22 cellular contexts compared by ENCODE assay signal in the genomic region with DNA sequence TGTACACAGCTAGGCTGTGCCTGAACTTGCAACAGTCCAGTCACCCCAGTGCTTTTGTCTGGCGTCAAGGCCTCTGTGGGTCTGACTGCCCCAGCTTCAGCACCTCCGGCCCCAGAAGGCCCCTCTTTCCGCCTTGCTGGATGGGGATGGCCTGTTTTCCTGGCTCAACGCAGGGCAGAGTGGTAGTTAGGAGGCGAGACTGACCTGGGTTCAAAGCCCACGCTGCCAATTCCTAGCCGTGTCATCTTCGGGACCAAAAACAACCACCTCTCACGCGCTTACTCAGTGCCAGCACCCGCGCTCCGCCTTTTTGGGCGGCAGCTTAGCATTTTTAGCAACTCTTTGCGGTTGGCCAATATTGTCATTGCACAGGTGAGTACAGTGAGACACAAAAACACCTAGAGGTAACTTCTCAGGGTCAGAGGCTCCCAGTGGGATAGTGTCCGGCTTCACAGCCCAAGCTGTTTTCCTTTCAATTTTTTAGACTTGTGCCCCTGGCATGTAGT. TPM values are rescaled to one million over a fixed set of nuclear protein-coding genes. Genes with fewer than 3 reads are reported as not detected.
DNase-seq lines count a peak whose midpoint lies in the region; ATAC-seq and TF ChIP-seq lines count a peak whose summit lies in the region.
"Had no signal": no experiment of that assay in that cellular context is flagged by ENCODE, and none has a peak within 500 bp of the region (broad histone marks: within the 10 kb centered on the region; RNA-seq: fewer than 3 reads in every experiment).

No MANE protein-coding gene starts in this region.

- H3K9me3 Mint-ChIP-seq in stimulated activated naive CD8-positive, alpha-beta T cell treated with anti-CD3 and anti-CD28 coated beads, Interleukin-15, amount 100 ng/mL, for 72 hours, result no peaks in the 10 kb centered on the region
- no peaks in the 10 kb centered on the region for H3K9me3 Mint-ChIP-seq in stimulated activated naive B cell treated with anti-CD40 and anti-IgM and Interleukin-4, amounts not matched to agents 10 μg/mL and 1 μg/mL and 100 μg/mL, for 72 hours

- H3K4me3 ChIP-seq in mammary epithelial cell (replicated peaks in 1 of 3; ENCODE audit: insufficient read depth in 1 of 3, low read depth in 2 of 3, low read length in 3 of 3), result no peak overlapping the region
- peak overlapping the region; percentile 19 for H3K4me3 ChIP-seq in trophoblast cell (ENCODE audit: low read depth, low read length)
- H3K4me3 ChIP-seq: GM23248, SJCRH30 had no signal

- TF ChIP-seq CTCF in mammary epithelial cell (conservative IDR thresholded peaks at IDR 0.05 in 1 of 2, IDR thresholded peaks at IDR 0.05 in 1 of 2; ENCODE audit: extremely low read depth in 1 of 2, insufficient read depth in 1 of 2, low read depth in 1 of 2, low read length in 2 of 2), result no peak

- H3K23ac ChIP-seq in trophoblast cell (ENCODE audit: low read length), result no peak overlapping the region

- no peak overlapping the region for H4K91ac ChIP-seq in trophoblast cell (ENCODE audit: low read depth, low read length)

- no peak overlapping the region for H2BK5ac ChIP-seq in trophoblast cell (ENCODE audit: low read depth, low read length, poor library complexity)

- no peak overlapping the region for H2BK12ac ChIP-seq in trophoblast cell (ENCODE audit: low read length)

- CTCF ChIA-PET in mammary epithelial cell (lab: Charles Lee; ENCODE audit: low non-redundant PET), result no interaction called here

- in situ Hi-C loops in mammary epithelial cell (cut with MboI; ENCODE audit: low sequenced_read_pairs in 2 of 2), result loop anchor here in 1 of 2 donors (25.0 kb wide), 1 partner anchor 337 kb away; a partner anchor contains a TSS

- H3K4me1 Mint-ChIP-seq in stimulated activated naive CD8-positive, alpha-beta T cell treated with anti-CD3 and anti-CD28 coated beads, Interleukin-15, amount 100 ng/mL, for 72 hours, result peaks cover 28% of the 10 kb centered on the region
- H3K4me1 Mint-ChIP-seq in stimulated activated naive B cell treated with anti-CD40 and anti-IgM and Interleukin-4, amounts not matched to agents 10 μg/mL and 1 μg/mL and 100 μg/mL, for 72 hours, result peaks cover 16 to 19% of the 10 kb centered on the region in 2 donors

- H3K36me3 Mint-ChIP-seq in stimulated activated naive B cell treated with anti-CD40 and anti-IgM and Interleukin-4, amounts not matched to agents 10 μg/mL and 1 μg/mL and 100 μg/mL, for 72 hours, result peaks cover 32 to 44% of the 10 kb centered on the region in 2 donors

- H3K18ac ChIP-seq in trophoblast cell (ENCODE audit: low read length), result no peak overlapping the region

- H3K79me2 ChIP-seq in mammary epithelial cell (ENCODE audit: insufficient read depth, low read length), result peaks cover 53% of the 10 kb centered on the region
- peaks cover 8% of the 10 kb centered on the region for H3K79me2 ChIP-seq in trophoblast cell (ENCODE audit: control insufficient read depth, insufficient read depth, low read length, poor library complexity)

- H3K27ac ChIP-seq in mammary epithelial cell (ENCODE audit: insufficient read depth, low read depth, low read length), result peak overlapping the region; percentile 18
- H3K27ac ChIP-seq in trophoblast cell (ENCODE audit: low read depth, low read length), result no peak overlapping the region
- H3K27ac ChIP-seq: C4-2B, GM23248, HL-60, SJCRH30 had no signal

- H3K4me1 ChIP-seq in mammary epithelial cell (ENCODE audit: insufficient read depth, low read length) (peaks cover 44% of the 10 kb centered on the region), trophoblast cell (ENCODE audit: control insufficient read depth in 1 of 2, insufficient read depth in 2 of 2, low read length in 2 of 2) (peaks cover 12 to 23% of the 10 kb centered on the region in 2 experiments)
- H3K4me1 ChIP-seq: SJCRH30 had no signal

- H2AK5ac ChIP-seq in trophoblast cell (ENCODE audit: low read length), result no peak overlapping the region

- no peak overlapping the region for H3K14ac ChIP-seq in trophoblast cell (ENCODE audit: low read length)

- no peak overlapping the region for H3K4ac ChIP-seq in trophoblast cell (ENCODE audit: low read depth, low read length)

- WGBS in mammary epithelial cell (ENCODE audit: low coverage, missing lambda C conversion rate), result 25% methylated on average over 15 of the region's 16 CpGs
- no CpG with 5 or more reads among the region's 16 CpGs for WGBS in trophoblast cell (ENCODE audit: extremely low coverage, insufficient coverage, insufficient read length)

- no peak overlapping the region for H4K8ac ChIP-seq in trophoblast cell (ENCODE audit: low read depth, low read length)

- H3K27me3 Mint-ChIP-seq in stimulated activated naive CD8-positive, alpha-beta T cell treated with anti-CD3 and anti-CD28 coated beads, Interleukin-15, amount 100 ng/mL, for 72 hours, result no peaks in the 10 kb centered on the region
- no peaks in the 10 kb centered on the region for H3K27me3 Mint-ChIP-seq in stimulated activated naive B cell treated with anti-CD40 and anti-IgM and Interleukin-4, amounts not matched to agents 10 μg/mL and 1 μg/mL and 100 μg/mL, for 72 hours

- no TSS peak for BruUV-seq in mammary epithelial cell (replicated peaks; lab: Mats Ljungman, UMichigan)

- H3K36me3 ChIP-seq in mammary epithelial cell (ENCODE audit: insufficient read depth, low read length) (peaks cover 28% of the 10 kb centered on the region), trophoblast cell (ENCODE audit: control insufficient read depth in 1 of 2, insufficient read depth in 2 of 2, low read length in 2 of 2) (peaks cover 55 to 56% of the 10 kb centered on the region in 2 experiments)

- H2AFZ ChIP-seq in mammary epithelial cell (ENCODE audit: low read depth, low read length), result no peak overlapping the region
- no peak overlapping the region for H2AFZ ChIP-seq in trophoblast cell (ENCODE audit: insufficient read depth, low read length, poor library complexity)
- H2AFZ ChIP-seq: GM23248 had no signal

- H3K9ac ChIP-seq in mammary epithelial cell (ENCODE audit: insufficient read depth, low read length) (no peak overlapping the region), trophoblast cell (ENCODE audit: low read length) (no peak overlapping the region)
- H3K9ac ChIP-seq: GM23248 had no signal

- H3K79me1 ChIP-seq in trophoblast cell (ENCODE audit: low read length), result peaks cover 7% of the 10 kb centered on the region

- no peaks in the 10 kb centered on the region for H4K20me1 ChIP-seq in mammary epithelial cell (ENCODE audit: insufficient read depth, low read length)

- peak overlapping the region in 1 of 2 donors; percentile 34 for H3K27ac Mint-ChIP-seq in stimulated activated naive CD8-positive, alpha-beta T cell treated with anti-CD3 and anti-CD28 coated beads, Interleukin-15, amount 100 ng/mL, for 72 hours
- H3K27ac Mint-ChIP-seq in stimulated activated naive B cell treated with anti-CD40 and anti-IgM and Interleukin-4, amounts not matched to agents 10 μg/mL and 1 μg/mL and 100 μg/mL, for 72 hours, result no peak overlapping the region

- H3K9me3 ChIP-seq in mammary epithelial cell (replicated peaks; ENCODE audit: insufficient read depth, low read length) (no peaks in the 10 kb centered on the region), trophoblast cell (ENCODE audit: insufficient read depth, low read depth, low read length) (peaks cover 2% of the 10 kb centered on the region)
- H3K9me3 ChIP-seq: SJCRH30 had no signal

- no peak overlapping the region for H4K12ac ChIP-seq in trophoblast cell (ENCODE audit: low read depth, low read length)

- no peak overlapping the region for H3K4me3 Mint-ChIP-seq in stimulated activated naive CD8-positive, alpha-beta T cell treated with anti-CD3 and anti-CD28 coated beads, Interleukin-15, amount 100 ng/mL, for 72 hours
- no peak overlapping the region for H3K4me3 Mint-ChIP-seq in stimulated activated naive B cell treated with anti-CD40 and anti-IgM and Interleukin-4, amounts not matched to agents 10 μg/mL and 1 μg/mL and 100 μg/mL, for 72 hours

- dilution Hi-C loops in mammary epithelial cell (cut with HindIII; ENCODE audit: low sequenced_read_pairs), result no loop called here

- ATAC-seq in stimulated activated naive CD8-positive, alpha-beta T cell treated with anti-CD3 and anti-CD28 coated beads, Interleukin-15, Interleukin-2, amounts not matched to agents 100 U/mL and 50 U/mL, for 24 hours, result no peak
- no peak for ATAC-seq in stimulated activated naive CD8-positive, alpha-beta T cell treated with anti-CD3 and anti-CD28 coated beads, Interleukin-15, amount 100 ng/mL, for 72 hours
- no peak for ATAC-seq in GM19395 (IDR thresholded peaks at IDR 0.05; ENCODE audit: unreplicated experiment)
- ATAC-seq in stimulated activated naive B cell treated with anti-CD40 and anti-IgM and Interleukin-4, amounts not matched to agents 10 μg/mL and 1 μg/mL and 100 μg/mL, for 72 hours (replicated peaks), result no peak
- ATAC-seq: Panc1 had no signal

- H3K27me3 ChIP-seq in mammary epithelial cell (ENCODE audit: insufficient read depth, low read length) (no peaks in the 10 kb centered on the region), trophoblast cell (ENCODE audit: insufficient read depth, low read length) (no peaks in the 10 kb centered on the region)
- H3K27me3 ChIP-seq: SJCRH30 had no signal

- DNase-seq in stimulated activated naive CD8-positive, alpha-beta T cell treated with anti-CD3 and anti-CD28 coated beads, Interleukin-15, Interleukin-2, amounts not matched to agents 100 U/mL and 50 U/mL, for 24 hours, result peak; percentile 2
- no peak for DNase-seq in stimulated activated naive CD8-positive, alpha-beta T cell treated with anti-CD3 and anti-CD28 coated beads, Interleukin-15, amount 100 ng/mL, for 72 hours
- DNase-seq in mammary epithelial cell, result peak; percentile 38
- DNase-seq in trophoblast cell, result no peak
- DNase-seq in SKM-1 (lab: John Stamatoyannopoulos, UW; ENCODE audit: unreplicated experiment), result no peak
- DNase-seq in stimulated activated naive B cell treated with anti-CD40 and anti-IgM and Interleukin-4, amounts not matched to agents 10 μg/mL and 1 μg/mL and 100 μg/mL, for 72 hours, result no peak
- DNase-seq: AML-193; NCI-H1694; NCI-H2081; NCI-H2171; NCI-H345; NCI-H774; NK-92 treated with Interleukin-12 subunit alpha and Interleukin-12 subunit beta, amount 100 ng/mL, for 24 hours; SJCRH30 had no signal

- no peak overlapping the region for H2BK120ac ChIP-seq in trophoblast cell (ENCODE audit: insufficient read depth, low read length, poor library complexity)

- H3K4me2 ChIP-seq in mammary epithelial cell (ENCODE audit: insufficient read depth, low read depth, low read length), result peak overlapping the region; percentile 40
- no peak overlapping the region for H3K4me2 ChIP-seq in trophoblast cell (ENCODE audit: low read length)

- intact Hi-C loops in mammary epithelial cell (cut with micrococcal nuclease), result no loop called here

RNA-seq across cellular contexts. Expression of a gene that starts 4.6 kb away (rescaled TPM):
- 100 to 1,000 TPM in 1 of 2 donors, 10 to 100 TPM in 1; 63.2 to 105 TPM for total RNA-seq in mammary epithelial cell
- polyA plus RNA-seq in mammary epithelial cell, result 44.6 TPM
- 80.4 TPM for polyA minus RNA-seq in mammary epithelial cell
- 12.1 and 12.4 TPM in 2 replicates for polyA plus RNA-seq in trophoblast cell (2013)

RNA-seq across cellular contexts. Expression of a gene that starts 9.8 kb away (rescaled TPM):
- total RNA-seq in mammary epithelial cell, result 10 to 100 TPM in 1 of 2 donors, 1 to 10 TPM in 1; 3.1 to 13.8 TPM
- 2.0 TPM for polyA plus RNA-seq in mammary epithelial cell
- polyA minus RNA-seq in mammary epithelial cell, result 2.3 TPM
- not detected in 2 replicates for polyA plus RNA-seq in trophoblast cell (2013)
- total RNA-seq: A172, GM23248, SJCRH30 had no signal
- polyA plus RNA-seq: AG04450, GM23248 had no signal

RNA-seq across cellular contexts. Expression of a gene that starts 33.7 kb away (rescaled TPM):
- not detected for total RNA-seq in mammary epithelial cell
- not detected for polyA plus RNA-seq in mammary epithelial cell
- polyA minus RNA-seq in mammary epithelial cell, result not detected
- 71.8 and 77.6 TPM in 2 replicates for polyA plus RNA-seq in trophoblast cell (2013)
- total RNA-seq: GM23248, HT-29, SJCRH30 had no signal
- polyA plus RNA-seq: GM23248 had no signal

RNA-seq across cellular contexts. Expression of a gene that starts 51.9 kb away (rescaled TPM):
- under 1 TPM in 1 of 2 donors, not detected in 1; 0.67 TPM for total RNA-seq in mammary epithelial cell
- not detected for polyA plus RNA-seq in mammary epithelial cell
- 1.3 TPM for polyA minus RNA-seq in mammary epithelial cell
- 153 and 164 TPM in 2 replicates for polyA plus RNA-seq in trophoblast cell (2013)
- total RNA-seq: GM23248 had no signal
- polyA plus RNA-seq: AG04450 had no signal

Comparison
In these comparisons a context has a peak if more than half of its experiments do, and no peak if none do; other contexts are left out.
1. DNase-seq: peak in stimulated activated naive CD8-positive, alpha-beta T cell treated with anti-CD3 and anti-CD28 coated beads, Interleukin-15, Interleukin-2, amounts not matched to agents 100 U/mL and 50 U/mL, for 24 hours (single experiment) and mammary epithelial cell (single experiment); none in stimulated activated naive CD8-positive, alpha-beta T cell treated with anti-CD3 and anti-CD28 coated beads, Interleukin-15, amount 100 ng/mL, for 72 hours (0 of 2), trophoblast cell (0 of 2), SKM-1 (single experiment) and stimulated activated naive B cell treated with anti-CD40 and anti-IgM and Interleukin-4, amounts not matched to agents 10 μg/mL and 1 μg/mL and 100 μg/mL, for 72 hours (single experiment).